In the genomic region with DNA sequence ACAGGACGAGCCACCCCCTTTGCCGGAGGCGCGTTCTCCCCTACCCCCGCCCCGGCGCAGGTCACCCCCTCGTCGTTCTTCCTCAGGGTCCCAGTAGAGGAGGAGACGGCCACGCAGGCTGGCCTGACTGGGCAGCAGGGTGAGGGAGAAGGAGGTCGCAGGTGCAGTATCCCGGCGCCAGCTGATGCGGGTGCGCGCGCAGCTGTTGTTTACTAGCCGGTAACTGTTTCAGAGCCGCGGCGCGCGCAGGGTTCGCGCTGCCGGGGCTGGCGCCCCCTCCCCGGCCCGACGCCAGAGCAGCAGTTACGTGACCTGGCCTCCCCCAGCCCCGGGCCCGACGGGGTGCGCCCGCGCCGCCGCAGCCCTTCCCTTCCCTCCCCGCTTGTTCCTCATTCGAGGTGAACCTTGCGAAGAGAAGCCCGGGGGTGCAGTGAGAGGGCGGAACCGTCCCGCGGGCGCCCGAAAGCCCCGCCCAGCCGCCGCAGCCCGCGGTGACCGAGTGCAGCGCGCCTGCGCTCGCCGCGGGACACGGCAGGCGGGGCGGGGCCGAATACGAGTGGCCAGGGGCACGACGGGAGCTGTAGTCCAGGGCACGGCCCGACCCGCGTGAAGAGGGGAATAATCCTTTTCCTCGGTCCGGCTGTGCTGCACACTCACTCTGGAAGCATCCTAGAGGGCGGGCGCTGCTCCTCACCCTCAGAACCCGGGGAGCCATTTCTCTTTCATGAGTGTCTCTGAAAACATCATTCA, we compare ENCODE assay signal across 1 cellular context.
A peak's percentile ranks its signal among the peaks of the same experiment; 100 is the strongest.
TF ChIP-seq lines count a peak whose summit lies in the region.

Gene SLC12A6, minus strand, starts transcription at position 225 of the 750 bp plus-strand sequence. CDS start 1,101 bp downstream, outside the sequence.

TF ChIP-seq in K562, 482 proteins besides CTCF, POLR2A, EP300 and RAD21 (continued from another document):
- TF ChIP-seq ZNF695 (CRISPR knock-in tag; IDR thresholded peaks at IDR 0.05) (no peak), MTA3 (IDR thresholded peaks at IDR 0.05; ENCODE audit: borderline replicate concordance) (peak; percentile 81; the same call in 1 of the 2 replicates), ZBED1 (IDR thresholded peaks at IDR 0.05) (no peak), PURB (CRISPR knock-in tag; IDR thresholded peaks at IDR 0.05; ENCODE audit: low read depth) (no peak), RCOR1 (IDR thresholded peaks at IDR 0.05; ENCODE audit: borderline replicate concordance in 1 of 2, low read depth in 2 of 2, low read length in 2 of 2) (peak in 1 of 2 experiments; percentile 4; a peak in 1 of 4 replicates), NR2C2 (CRISPR knock-in tag; IDR thresholded peaks at IDR 0.05) (no peak), NR2C2 (tag; IDR thresholded peaks at IDR 0.05) (peak; percentile 77), ZNF175 (CRISPR knock-in tag; IDR thresholded peaks at IDR 0.05; ENCODE audit: low read depth) (no peak), XRCC3 (IDR thresholded peaks at IDR 0.05) (no peak), TARDBP (IDR thresholded peaks at IDR 0.05) (peak; percentile 78; the same call in 1 of the 2 replicates), ADNP (tag; IDR thresholded peaks at IDR 0.05) (no peak), ILK (tag; IDR thresholded peaks at IDR 0.05; ENCODE audit: borderline replicate concordance, low read depth) (no peak), DMBX1 (CRISPR knock-in tag; IDR thresholded peaks at IDR 0.05; ENCODE audit: borderline replicate concordance) (no peak), YBX1 (IDR thresholded peaks at IDR 0.05) (no peak), ZC3H4 (CRISPR knock-in tag; IDR thresholded peaks at IDR 0.05; ENCODE audit: borderline replicate concordance) (no peak), FOXA1 (IDR thresholded peaks at IDR 0.05; ENCODE audit: borderline replicate concordance) (no peak), NFIC (IDR thresholded peaks at IDR 0.05) (peak; percentile 54; the same call in 1 of the 2 replicates), SOX6 (IDR thresholded peaks at IDR 0.05) (peak; percentile 30; the same call in 1 of the 2 replicates), HDAC8 (tag; IDR thresholded peaks at IDR 0.05) (no peak; the same call in 1 of the 2 replicates), MEF2D (tag; conservative IDR thresholded peaks at IDR 0.05; ENCODE audit: low read depth) (no peak), CEBPZ (IDR thresholded peaks at IDR 0.05; ENCODE audit: borderline replicate concordance, low read depth, low read length) (no peak), SIN3A (IDR thresholded peaks at IDR 0.05; ENCODE audit: borderline replicate concordance in 2 of 2, control insufficient read depth in 1 of 2, low read depth in 2 of 2, low read length in 2 of 2) (peak in 1 of 2 experiments; percentile 72; a peak in 1 of 4 replicates), ZNF75A (CRISPR knock-in tag; IDR thresholded peaks at IDR 0.05) (no peak), STAG1 (CRISPR knock-in tag; IDR thresholded peaks at IDR 0.05; ENCODE audit: borderline replicate concordance) (no peak)
- TF ChIP-seq, protein P1, sequence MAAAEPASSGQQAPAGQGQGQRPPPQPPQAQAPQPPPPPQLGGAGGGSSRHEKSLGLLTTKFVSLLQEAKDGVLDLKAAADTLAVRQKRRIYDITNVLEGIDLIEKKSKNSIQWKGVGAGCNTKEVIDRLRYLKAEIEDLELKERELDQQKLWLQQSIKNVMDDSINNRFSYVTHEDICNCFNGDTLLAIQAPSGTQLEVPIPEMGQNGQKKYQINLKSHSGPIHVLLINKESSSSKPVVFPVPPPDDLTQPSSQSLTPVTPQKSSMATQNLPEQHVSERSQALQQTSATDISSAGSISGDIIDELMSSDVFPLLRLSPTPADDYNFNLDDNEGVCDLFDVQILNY (CRISPR knock-in tag; IDR thresholded peaks at IDR 0.05) = no peak
- TF ChIP-seq, protein P2, sequence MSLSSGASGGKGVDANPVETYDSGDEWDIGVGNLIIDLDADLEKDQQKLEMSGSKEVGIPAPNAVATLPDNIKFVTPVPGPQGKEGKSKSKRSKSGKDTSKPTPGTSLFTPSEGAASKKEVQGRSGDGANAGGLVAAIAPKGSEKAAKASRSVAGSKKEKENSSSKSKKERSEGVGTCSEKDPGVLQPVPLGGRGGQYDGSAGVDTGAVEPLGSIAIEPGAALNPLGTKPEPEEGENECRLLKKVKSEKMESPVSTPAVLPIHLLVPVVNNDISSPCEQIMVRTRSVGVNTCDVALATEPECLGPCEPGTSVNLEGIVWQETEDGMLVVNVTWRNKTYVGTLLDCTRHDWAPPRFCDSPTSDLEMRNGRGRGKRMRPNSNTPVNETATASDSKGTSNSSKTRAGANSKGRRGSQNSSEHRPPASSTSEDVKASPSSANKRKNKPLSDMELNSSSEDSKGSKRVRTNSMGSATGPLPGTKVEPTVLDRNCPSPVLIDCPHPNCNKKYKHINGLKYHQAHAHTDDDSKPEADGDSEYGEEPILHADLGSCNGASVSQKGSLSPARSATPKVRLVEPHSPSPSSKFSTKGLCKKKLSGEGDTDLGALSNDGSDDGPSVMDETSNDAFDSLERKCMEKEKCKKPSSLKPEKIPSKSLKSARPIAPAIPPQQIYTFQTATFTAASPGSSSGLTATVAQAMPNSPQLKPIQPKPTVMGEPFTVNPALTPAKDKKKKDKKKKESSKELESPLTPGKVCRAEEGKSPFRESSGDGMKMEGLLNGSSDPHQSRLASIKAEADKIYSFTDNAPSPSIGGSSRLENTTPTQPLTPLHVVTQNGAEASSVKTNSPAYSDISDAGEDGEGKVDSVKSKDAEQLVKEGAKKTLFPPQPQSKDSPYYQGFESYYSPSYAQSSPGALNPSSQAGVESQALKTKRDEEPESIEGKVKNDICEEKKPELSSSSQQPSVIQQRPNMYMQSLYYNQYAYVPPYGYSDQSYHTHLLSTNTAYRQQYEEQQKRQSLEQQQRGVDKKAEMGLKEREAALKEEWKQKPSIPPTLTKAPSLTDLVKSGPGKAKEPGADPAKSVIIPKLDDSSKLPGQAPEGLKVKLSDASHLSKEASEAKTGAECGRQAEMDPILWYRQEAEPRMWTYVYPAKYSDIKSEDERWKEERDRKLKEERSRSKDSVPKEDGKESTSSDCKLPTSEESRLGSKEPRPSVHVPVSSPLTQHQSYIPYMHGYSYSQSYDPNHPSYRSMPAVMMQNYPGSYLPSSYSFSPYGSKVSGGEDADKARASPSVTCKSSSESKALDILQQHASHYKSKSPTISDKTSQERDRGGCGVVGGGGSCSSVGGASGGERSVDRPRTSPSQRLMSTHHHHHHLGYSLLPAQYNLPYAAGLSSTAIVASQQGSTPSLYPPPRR (CRISPR knock-in tag; IDR thresholded peaks at IDR 0.05; ENCODE audit: borderline replicate concordance) = no peak
- TF ChIP-seq, protein P3, sequence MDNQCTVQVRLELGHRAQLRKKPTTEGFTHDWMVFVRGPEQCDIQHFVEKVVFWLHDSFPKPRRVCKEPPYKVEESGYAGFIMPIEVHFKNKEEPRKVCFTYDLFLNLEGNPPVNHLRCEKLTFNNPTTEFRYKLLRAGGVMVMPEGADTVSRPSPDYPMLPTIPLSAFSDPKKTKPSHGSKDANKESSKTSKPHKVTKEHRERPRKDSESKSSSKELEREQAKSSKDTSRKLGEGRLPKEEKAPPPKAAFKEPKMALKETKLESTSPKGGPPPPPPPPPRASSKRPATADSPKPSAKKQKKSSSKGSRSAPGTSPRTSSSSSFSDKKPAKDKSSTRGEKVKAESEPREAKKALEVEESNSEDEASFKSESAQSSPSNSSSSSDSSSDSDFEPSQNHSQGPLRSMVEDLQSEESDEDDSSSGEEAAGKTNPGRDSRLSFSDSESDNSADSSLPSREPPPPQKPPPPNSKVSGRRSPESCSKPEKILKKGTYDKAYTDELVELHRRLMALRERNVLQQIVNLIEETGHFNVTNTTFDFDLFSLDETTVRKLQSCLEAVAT (IDR thresholded peaks at IDR 0.05) = no peak
- TF ChIP-seq, protein P4, sequence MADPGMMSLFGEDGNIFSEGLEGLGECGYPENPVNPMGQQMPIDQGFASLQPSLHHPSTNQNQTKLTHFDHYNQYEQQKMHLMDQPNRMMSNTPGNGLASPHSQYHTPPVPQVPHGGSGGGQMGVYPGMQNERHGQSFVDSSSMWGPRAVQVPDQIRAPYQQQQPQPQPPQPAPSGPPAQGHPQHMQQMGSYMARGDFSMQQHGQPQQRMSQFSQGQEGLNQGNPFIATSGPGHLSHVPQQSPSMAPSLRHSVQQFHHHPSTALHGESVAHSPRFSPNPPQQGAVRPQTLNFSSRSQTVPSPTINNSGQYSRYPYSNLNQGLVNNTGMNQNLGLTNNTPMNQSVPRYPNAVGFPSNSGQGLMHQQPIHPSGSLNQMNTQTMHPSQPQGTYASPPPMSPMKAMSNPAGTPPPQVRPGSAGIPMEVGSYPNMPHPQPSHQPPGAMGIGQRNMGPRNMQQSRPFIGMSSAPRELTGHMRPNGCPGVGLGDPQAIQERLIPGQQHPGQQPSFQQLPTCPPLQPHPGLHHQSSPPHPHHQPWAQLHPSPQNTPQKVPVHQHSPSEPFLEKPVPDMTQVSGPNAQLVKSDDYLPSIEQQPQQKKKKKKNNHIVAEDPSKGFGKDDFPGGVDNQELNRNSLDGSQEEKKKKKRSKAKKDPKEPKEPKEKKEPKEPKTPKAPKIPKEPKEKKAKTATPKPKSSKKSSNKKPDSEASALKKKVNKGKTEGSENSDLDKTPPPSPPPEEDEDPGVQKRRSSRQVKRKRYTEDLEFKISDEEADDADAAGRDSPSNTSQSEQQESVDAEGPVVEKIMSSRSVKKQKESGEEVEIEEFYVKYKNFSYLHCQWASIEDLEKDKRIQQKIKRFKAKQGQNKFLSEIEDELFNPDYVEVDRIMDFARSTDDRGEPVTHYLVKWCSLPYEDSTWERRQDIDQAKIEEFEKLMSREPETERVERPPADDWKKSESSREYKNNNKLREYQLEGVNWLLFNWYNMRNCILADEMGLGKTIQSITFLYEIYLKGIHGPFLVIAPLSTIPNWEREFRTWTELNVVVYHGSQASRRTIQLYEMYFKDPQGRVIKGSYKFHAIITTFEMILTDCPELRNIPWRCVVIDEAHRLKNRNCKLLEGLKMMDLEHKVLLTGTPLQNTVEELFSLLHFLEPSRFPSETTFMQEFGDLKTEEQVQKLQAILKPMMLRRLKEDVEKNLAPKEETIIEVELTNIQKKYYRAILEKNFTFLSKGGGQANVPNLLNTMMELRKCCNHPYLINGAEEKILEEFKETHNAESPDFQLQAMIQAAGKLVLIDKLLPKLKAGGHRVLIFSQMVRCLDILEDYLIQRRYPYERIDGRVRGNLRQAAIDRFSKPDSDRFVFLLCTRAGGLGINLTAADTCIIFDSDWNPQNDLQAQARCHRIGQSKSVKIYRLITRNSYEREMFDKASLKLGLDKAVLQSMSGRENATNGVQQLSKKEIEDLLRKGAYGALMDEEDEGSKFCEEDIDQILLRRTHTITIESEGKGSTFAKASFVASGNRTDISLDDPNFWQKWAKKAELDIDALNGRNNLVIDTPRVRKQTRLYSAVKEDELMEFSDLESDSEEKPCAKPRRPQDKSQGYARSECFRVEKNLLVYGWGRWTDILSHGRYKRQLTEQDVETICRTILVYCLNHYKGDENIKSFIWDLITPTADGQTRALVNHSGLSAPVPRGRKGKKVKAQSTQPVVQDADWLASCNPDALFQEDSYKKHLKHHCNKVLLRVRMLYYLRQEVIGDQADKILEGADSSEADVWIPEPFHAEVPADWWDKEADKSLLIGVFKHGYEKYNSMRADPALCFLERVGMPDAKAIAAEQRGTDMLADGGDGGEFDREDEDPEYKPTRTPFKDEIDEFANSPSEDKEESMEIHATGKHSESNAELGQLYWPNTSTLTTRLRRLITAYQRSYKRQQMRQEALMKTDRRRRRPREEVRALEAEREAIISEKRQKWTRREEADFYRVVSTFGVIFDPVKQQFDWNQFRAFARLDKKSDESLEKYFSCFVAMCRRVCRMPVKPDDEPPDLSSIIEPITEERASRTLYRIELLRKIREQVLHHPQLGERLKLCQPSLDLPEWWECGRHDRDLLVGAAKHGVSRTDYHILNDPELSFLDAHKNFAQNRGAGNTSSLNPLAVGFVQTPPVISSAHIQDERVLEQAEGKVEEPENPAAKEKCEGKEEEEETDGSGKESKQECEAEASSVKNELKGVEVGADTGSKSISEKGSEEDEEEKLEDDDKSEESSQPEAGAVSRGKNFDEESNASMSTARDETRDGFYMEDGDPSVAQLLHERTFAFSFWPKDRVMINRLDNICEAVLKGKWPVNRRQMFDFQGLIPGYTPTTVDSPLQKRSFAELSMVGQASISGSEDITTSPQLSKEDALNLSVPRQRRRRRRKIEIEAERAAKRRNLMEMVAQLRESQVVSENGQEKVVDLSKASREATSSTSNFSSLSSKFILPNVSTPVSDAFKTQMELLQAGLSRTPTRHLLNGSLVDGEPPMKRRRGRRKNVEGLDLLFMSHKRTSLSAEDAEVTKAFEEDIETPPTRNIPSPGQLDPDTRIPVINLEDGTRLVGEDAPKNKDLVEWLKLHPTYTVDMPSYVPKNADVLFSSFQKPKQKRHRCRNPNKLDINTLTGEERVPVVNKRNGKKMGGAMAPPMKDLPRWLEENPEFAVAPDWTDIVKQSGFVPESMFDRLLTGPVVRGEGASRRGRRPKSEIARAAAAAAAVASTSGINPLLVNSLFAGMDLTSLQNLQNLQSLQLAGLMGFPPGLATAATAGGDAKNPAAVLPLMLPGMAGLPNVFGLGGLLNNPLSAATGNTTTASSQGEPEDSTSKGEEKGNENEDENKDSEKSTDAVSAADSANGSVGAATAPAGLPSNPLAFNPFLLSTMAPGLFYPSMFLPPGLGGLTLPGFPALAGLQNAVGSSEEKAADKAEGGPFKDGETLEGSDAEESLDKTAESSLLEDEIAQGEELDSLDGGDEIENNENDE (IDR thresholded peaks at IDR 0.05; ENCODE audit: low read depth, low read length) = no peak
